In the genomic region with DNA sequence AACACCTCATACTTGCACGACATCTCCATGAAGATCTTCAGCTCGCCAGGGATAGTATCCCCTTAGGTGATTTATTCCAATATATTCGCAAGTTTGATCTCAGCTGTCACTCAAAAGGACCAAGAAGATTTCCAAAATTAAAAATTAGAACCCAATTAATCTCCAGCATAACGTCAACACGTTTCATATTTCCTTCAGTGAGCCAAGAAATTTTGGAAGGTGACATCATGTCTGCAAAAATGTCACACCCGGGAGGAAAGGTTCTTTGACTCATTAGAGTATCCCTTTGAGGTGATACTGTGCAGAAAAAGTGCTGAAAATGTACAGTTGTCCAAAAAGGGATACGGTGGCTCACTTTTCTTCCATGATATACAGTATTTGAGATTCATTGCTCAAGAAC, we compare ENCODE assay signal across 26 cellular contexts.
"Had no signal": no experiment of that assay in that cellular context is flagged by ENCODE, and none has a peak within 500 bp of the region (broad histone marks: within the 10 kb centered on the region; RNA-seq: fewer than 3 reads in every experiment).

No MANE protein-coding gene starts in this region.

- H3K27me3 ChIP-seq: colonic mucosa, dorsolateral prefrontal cortex, esophagus muscularis mucosa, esophagus squamous epithelium, foreskin keratinocyte, gastrocnemius medialis, gastroesophageal sphincter, heart left ventricle, hepatocyte had no signal

- H3K36me3 ChIP-seq: colonic mucosa, esophagus muscularis mucosa, esophagus squamous epithelium, gastrocnemius medialis, gastroesophageal sphincter, heart left ventricle, heart right ventricle had no signal

- DNase-seq: colonic mucosa; cortex of kidney; dermis blood vessel endothelial cell; dorsolateral prefrontal cortex; effector CD4-positive, alpha-beta T cell; effector CD8-positive, alpha-beta T cell; effector memory CD4-positive, alpha-beta T cell; effector memory CD8-positive, alpha-beta T cell; endodermal cell; erythroblast; esophagus squamous epithelium; foreskin fibroblast; foreskin keratinocyte; foreskin melanocyte; gastrocnemius medialis; glutamatergic neuron; head of caudate nucleus; heart left ventricle; heart right ventricle had no signal

- H2AFZ ChIP-seq: hepatocyte had no signal

- H3K4me1 ChIP-seq: colonic mucosa, esophagus muscularis mucosa, esophagus squamous epithelium, gastrocnemius medialis, gastroesophageal sphincter, heart left ventricle, heart right ventricle had no signal

- ATAC-seq: effector memory CD8-positive, alpha-beta T cell; esophagus mucosa; foreskin keratinocyte; gastrocnemius medialis; gastroesophageal sphincter; heart left ventricle; heart right ventricle had no signal

- H3K9me3 ChIP-seq: colonic mucosa, esophagus muscularis mucosa, esophagus squamous epithelium, gastrocnemius medialis, gastroesophageal sphincter, heart left ventricle, heart right ventricle had no signal

- H3K79me2 ChIP-seq: hepatocyte had no signal

- H3K4me2 ChIP-seq: hepatocyte had no signal

- FAIRE-seq: endothelial cell of umbilical vein had no signal

- H3K4me3 ChIP-seq: colonic mucosa, coronary artery, dorsolateral prefrontal cortex, esophagus muscularis mucosa, esophagus squamous epithelium, gastrocnemius medialis, gastroesophageal sphincter, heart left ventricle, heart right ventricle, hepatocyte had no signal

- H3K27ac ChIP-seq: colonic mucosa, coronary artery, dorsolateral prefrontal cortex, epithelial cell of prostate, esophagus muscularis mucosa, esophagus squamous epithelium, foreskin keratinocyte, gastrocnemius medialis, gastroesophageal sphincter, heart left ventricle, heart right ventricle, hepatocyte had no signal
